In the genomic region with DNA sequence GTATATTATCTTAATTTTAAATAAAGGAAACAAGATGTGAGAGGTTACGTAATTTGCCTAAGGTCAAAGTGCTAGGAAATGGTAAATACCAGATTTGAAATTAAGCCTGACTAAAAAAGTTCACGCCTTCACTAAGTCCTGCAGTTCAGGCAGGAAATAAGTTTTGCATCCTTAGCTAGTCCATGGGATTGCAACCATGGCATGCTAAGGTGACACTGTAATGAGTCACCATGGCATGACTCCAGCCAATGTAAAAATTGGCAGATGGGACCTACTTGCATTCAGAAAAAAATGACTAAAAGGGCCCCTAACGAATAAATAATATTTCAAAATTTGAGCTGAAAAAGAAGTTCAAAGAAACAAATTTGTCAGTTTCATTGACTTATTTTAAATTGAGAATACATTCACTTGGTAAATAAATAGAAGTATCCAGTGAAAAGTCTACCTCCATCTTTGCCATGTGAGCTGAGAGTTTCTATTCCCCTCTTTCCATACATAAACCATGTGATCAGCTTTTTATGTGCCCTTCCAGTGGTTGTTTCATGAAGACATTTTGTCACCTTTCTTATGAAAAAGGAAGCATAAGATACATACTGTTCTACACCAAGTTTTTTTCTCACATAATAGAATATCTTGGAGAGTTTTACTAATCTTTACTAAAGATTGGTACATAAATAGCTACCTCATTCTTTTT, we compare ENCODE assay signal across 12 cellular contexts.
DNase-seq lines count a peak whose midpoint lies in the region; ATAC-seq, FAIRE-seq and TF ChIP-seq lines count a peak whose summit lies in the region.
"Had no signal": no experiment of that assay in that cellular context is flagged by ENCODE, and none has a peak within 500 bp of the region (broad histone marks: within the 10 kb centered on the region; RNA-seq: fewer than 3 reads in every experiment).

No MANE protein-coding gene starts in this region.

- DNase-seq in GM03348 (ENCODE audit: low spot score) (peak; percentile 12), RCC 7860 (ENCODE audit: low spot score) (peak; percentile 67), epithelial cell of prostate (ENCODE audit: low read depth, low spot score) (peak; percentile 55), pulmonary artery endothelial cell (ENCODE audit: low read depth, low spot score) (peak; percentile 51), NCI-H2227 treated with DMSO at 0.1 percent for 48 hours (lab: John Stamatoyannopoulos, UW) (no peak), WERI-Rb-1 (no peak), ureter (ENCODE audit: low spot score) (no peak)
- DNase-seq: DMS79, KG1, uterus had no signal

- no peaks in the 10 kb centered on the region for H3K36me3 ChIP-seq in WERI-Rb-1
- H3K36me3 ChIP-seq: uterus had no signal

- TF ChIP-seq CTCF in WERI-Rb-1 (IDR thresholded peaks at IDR 0.05; ENCODE audit: low read depth, low read length), result no peak

- FAIRE-seq in RCC 7860 (lab: Jason Lieb, UNC), result peak; percentile 95

- H3K9me3 ChIP-seq in WERI-Rb-1 (ENCODE audit: severe bottlenecking), result no peaks in the 10 kb centered on the region
- H3K9me3 ChIP-seq: uterus had no signal

- ATAC-seq in HG03439 (IDR thresholded peaks at IDR 0.05; ENCODE audit: unreplicated experiment), result no peak
- ATAC-seq: activated T-helper 17 cell treated with anti-CD3 and anti-CD28 coated beads, Interleukin-2, amount 50 U/mL, for 72 hours had no signal

- H3K27ac ChIP-seq in epithelial cell of prostate, result peak overlapping the region; percentile 42
- H3K27ac ChIP-seq in WERI-Rb-1, result no peak overlapping the region
- H3K27ac ChIP-seq: uterus had no signal

- H3K4me3 ChIP-seq in WERI-Rb-1 (ENCODE audit: low read depth, low read length), result no peak overlapping the region
- H3K4me3 ChIP-seq: uterus had no signal

- no peaks in the 10 kb centered on the region for H3K27me3 ChIP-seq in WERI-Rb-1 (ENCODE audit: insufficient read depth, low read depth, severe bottlenecking)
- H3K27me3 ChIP-seq: uterus had no signal

Comparison
In these comparisons a context has a peak if more than half of its experiments do, and no peak if none do; other contexts are left out.
1. DNase-seq: peak in GM03348 (single experiment), RCC 7860 (single experiment), epithelial cell of prostate (single experiment) and pulmonary artery endothelial cell (single experiment); none in NCI-H2227 treated with DMSO at 0.1 percent for 48 hours (single experiment), WERI-Rb-1 (single experiment) and ureter (single experiment).